Comparison of ENCODE assay signal across 8 cellular contexts in the genomic region with DNA sequence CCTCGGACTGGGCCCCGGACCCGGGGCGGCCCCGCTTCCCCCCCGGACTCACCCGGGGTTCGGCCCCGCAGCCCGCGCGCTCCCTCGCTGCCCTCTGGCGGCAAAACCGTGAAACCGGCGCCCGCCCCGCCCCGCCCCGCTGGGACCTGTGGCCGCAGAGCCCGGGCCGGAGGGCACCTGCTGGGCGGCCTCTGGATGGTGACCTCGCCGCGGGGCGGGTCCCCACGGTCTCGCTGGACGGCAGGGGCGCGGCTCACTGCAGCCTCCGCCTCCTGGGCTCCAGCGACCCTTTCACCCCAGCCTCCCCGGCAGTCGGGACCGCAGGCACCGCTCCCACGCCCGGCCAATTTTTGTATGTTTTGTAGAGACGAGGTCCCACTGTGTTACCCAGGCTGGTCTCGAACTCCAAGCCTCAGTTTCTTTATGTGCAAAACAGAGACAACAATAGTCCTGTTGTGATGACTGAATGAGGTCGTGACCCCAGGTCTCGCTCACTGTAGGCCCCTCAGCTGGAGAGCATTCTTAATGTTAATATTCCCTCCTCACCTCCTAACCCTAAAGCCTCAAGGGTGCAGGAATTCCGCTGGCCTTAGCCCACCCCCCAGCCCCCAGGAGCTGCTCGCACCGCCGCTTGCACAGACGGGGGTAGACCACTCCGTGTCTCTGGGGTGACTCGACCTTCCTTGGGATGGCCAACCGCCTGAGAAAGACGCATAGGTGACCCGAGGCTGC. TPM values are rescaled to one million over a fixed set of nuclear protein-coding genes. Genes with fewer than 3 reads are reported as not detected.
DNase-seq lines count a peak whose midpoint lies in the region; ATAC-seq, FAIRE-seq and TF ChIP-seq lines count a peak whose summit lies in the region.

No MANE protein-coding gene starts in this region.

- peak; percentile 45 for TF ChIP-seq CTCF in AG04450 (IDR thresholded peaks at IDR 0.05; ENCODE audit: low read depth, low read length)
- peak; percentile 48 to 76 (median 69) for TF ChIP-seq CTCF in H1 (IDR thresholded peaks at IDR 0.05; ENCODE audit: control extremely low read depth in 1 of 3, insufficient read depth in 1 of 3, low read depth in 1 of 3, low read length in 3 of 3)
- peak; percentile 86 for TF ChIP-seq CTCF in mucosa of descending colon (IDR thresholded peaks at IDR 0.05)

- no peaks in the 10 kb centered on the region for H3K79me1 ChIP-seq in H1 (ENCODE audit: low read depth, low read length)

- POLR2A ChIA-PET in AG04450 (lab: Yijun Ruan, JAX) (no interaction called here), H1 (lab: Charles Lee; ENCODE audit: partially characterized antibody) (no interaction called here)

- TF ChIP-seq RAD21 in H1 (IDR thresholded peaks at IDR 0.05 in 1 of 2, conservative IDR thresholded peaks at IDR 0.05 in 1 of 2; ENCODE audit: low read depth in 2 of 2, low read length in 2 of 2) = peak; percentile 61 to 81

- no peak overlapping the region for H4K5ac ChIP-seq in H1 (ENCODE audit: insufficient read length, low read depth, low read length)

- no peak overlapping the region for H2BK15ac ChIP-seq in H1 (ENCODE audit: low read length)

- H2BK120ac ChIP-seq in H1 (replicated peaks; ENCODE audit: low read depth, low read length) = no peak overlapping the region

- 0 out of 3 replicates have a peak, but pooled peaks of 1 of the 2 experiments have one; percentile 24 for TF ChIP-seq EP300 in H1 (IDR thresholded peaks at IDR 0.05; ENCODE audit: borderline replicate concordance in 1 of 2, low read depth in 2 of 2, low read length in 2 of 2)

- H2BK20ac ChIP-seq in H1 (ENCODE audit: low read length) = no peak overlapping the region

- H3K36me3 ChIP-seq in H1 (ENCODE audit: control insufficient read depth in 2 of 4, insufficient read depth in 4 of 4, low read length in 3 of 4) (no peaks in the 10 kb centered on the region), mucosa of descending colon (ENCODE audit: low read depth) (no peaks in the 10 kb centered on the region)

- CTCF ChIA-PET in AG04450 (lab: Charles Lee) (interaction anchor here (0.6 to 1.9 kb wide), 8 partner anchors 8 to 364 kb away, joined by 3 to 16 read pairs (median 4); no protein-coding TSS in a partner anchor), H1 (lab: Charles Lee; ENCODE audit: partially characterized antibody) (interaction anchor here (0.6 to 2.5 kb wide), 22 partner anchors 10 to 315 kb away, joined by 3 to 15 read pairs (median 4); no protein-coding TSS in a partner anchor)

- no peak overlapping the region for H2BK5ac ChIP-seq in H1 (ENCODE audit: low read depth, low read length)

- ATAC-seq in GM18867 (IDR thresholded peaks at IDR 0.05; ENCODE audit: unreplicated experiment) (peak; percentile 66), mucosa of descending colon (peak; percentile 91), HG03439 (IDR thresholded peaks at IDR 0.05; ENCODE audit: unreplicated experiment) (no peak)

- H3K4me2 ChIP-seq in H1 (ENCODE audit: insufficient read depth in 1 of 2, low read depth in 2 of 2, low read length in 2 of 2) = peak overlapping the region; percentile 21 to 64

- intact Hi-C loops in mucosa of descending colon (cut with DNase I, micrococcal nuclease) = no loop called here

- H3K18ac ChIP-seq in H1 (ENCODE audit: extremely low read depth, low read length) = no peak overlapping the region

- H3K4ac ChIP-seq in H1 (replicated peaks; ENCODE audit: insufficient read length, low read depth, low read length) = no peak overlapping the region

- H4K8ac ChIP-seq in H1 (ENCODE audit: extremely low read depth, insufficient read depth, low read length) = no peak overlapping the region; the same call in 1 of the 2 replicates

- no peak overlapping the region for H4K91ac ChIP-seq in H1 (replicated peaks; ENCODE audit: insufficient read length, low read length)

- no peak for TF ChIP-seq POLR2A in H1 (IDR thresholded peaks at IDR 0.05; ENCODE audit: control extremely low read depth in 1 of 2, low read depth in 2 of 2, low read length in 2 of 2)

- H3K23ac ChIP-seq in H1 (ENCODE audit: insufficient read length) = no peak overlapping the region

- no peak overlapping the region for H2AK5ac ChIP-seq in H1 (ENCODE audit: low read depth, low read length)

- no peak overlapping the region for H3K27ac ChIP-seq in AG04450 (ENCODE audit: low read depth, low read length)
- no peak overlapping the region for H3K27ac ChIP-seq in H1 (ENCODE audit: low read depth, low read length)

- peak overlapping the region in 1 of 4 experiments; percentile 37; a peak in 1 of 7 replicates for H3K9ac ChIP-seq in H1 (replicated peaks in 1 of 4; ENCODE audit: extremely low read depth in 1 of 4, low read depth in 3 of 4, low read length in 3 of 4)

- FAIRE-seq in H1 (lab: Jason Lieb, UNC) = no peak

- H3K4me3 ChIP-seq in AG04450 (ENCODE audit: low read depth, low read length) (peak overlapping the region; percentile 48; the same call in 1 of the 2 replicates), H1 (ENCODE audit: extremely low read depth in 1 of 4, insufficient read depth in 2 of 4, low read depth in 3 of 4, low read length in 4 of 4) (peak overlapping the region; percentile 2 to 58 (median 22); a peak in 6 of 8 replicates), mucosa of descending colon (peak overlapping the region; percentile 36)

- H2AFZ ChIP-seq in H1 (ENCODE audit: low read length) = no peak overlapping the region

- no peak overlapping the region for H2BK12ac ChIP-seq in H1 (ENCODE audit: low read depth, low read length)

- DNase-seq in AG04450 (ENCODE audit: low read depth, low spot score) = no peak
- peak; percentile 27 to 34 for DNase-seq in NCI-H1930 (lab: John Stamatoyannopoulos, UW)
- peak; percentile 92 for DNase-seq in activated CD8-positive, alpha-beta memory T cell treated with anti-CD3 and anti-CD28 coated beads for 24 hours
- DNase-seq in H1 (ENCODE audit: low read depth in 1 of 2, low spot score in 2 of 2) = peak in 1 of 2 experiments; percentile 92
- DNase-seq in mucosa of descending colon = peak; percentile 85 to 93 (median 87)
- DNase-seq in stimulated activated CD8-positive, alpha-beta memory T cell treated with anti-CD3 and anti-CD28 coated beads, Interleukin-7, amount 100 ng/mL, for 48 hours (ENCODE audit: extremely low read depth in 1 of 2, low read depth in 1 of 2) = peak; percentile 42 to 43

- 17% methylated on average over 21 of the region's 56 CpGs; no CpG with 5 or more reads in 1 of the 2 experiments for WGBS in H1 (ENCODE audit: extremely low coverage in 1 of 2, insufficient coverage in 1 of 2, insufficient read length in 1 of 2, insufficient replicate concordance in 2 of 2, low coverage in 1 of 2, low lambda C conversion rate in 2 of 2, missing lambda C conversion rate in 1 of 2), 2 experiments

- H3K27me3 ChIP-seq in AG04450 (ENCODE audit: control insufficient read depth, insufficient read depth, low read length) (peaks cover 13% of the 10 kb centered on the region), H1 (replicated peaks in 1 of 4; ENCODE audit: control insufficient read depth in 3 of 4, extremely low read depth in 1 of 4, insufficient read depth in 3 of 4, low read length in 3 of 4) (peaks cover 9 to 24% (median 22%) of the 10 kb centered on the region in 4 experiments)

- H3K79me2 ChIP-seq in H1 (ENCODE audit: control insufficient read depth in 1 of 2, insufficient read depth in 2 of 2, low read length in 2 of 2) = no peaks in the 10 kb centered on the region

- peaks cover 5 to 26% (median 18%) of the 10 kb centered on the region in 4 experiments; a peak in 6 of 7 replicates for H3K4me1 ChIP-seq in H1 (replicated peaks in 1 of 4; ENCODE audit: control insufficient read depth in 3 of 4, insufficient read depth in 4 of 4, low read length in 3 of 4)
- H3K4me1 ChIP-seq in mucosa of descending colon (ENCODE audit: low read depth) = peaks cover 7% of the 10 kb centered on the region

- peaks cover 7% of the 10 kb centered on the region; the same call in 1 of the 2 replicates for H3K23me2 ChIP-seq in H1 (ENCODE audit: low read depth, low read length)

- H4K20me1 ChIP-seq in H1 (replicated peaks in 1 of 2; ENCODE audit: control insufficient read depth in 1 of 2, insufficient read depth in 2 of 2, low read length in 2 of 2) = no peaks in the 10 kb centered on the region

- H3K9me3 ChIP-seq in AG04450 (ENCODE audit: control insufficient read depth, insufficient read depth, low read length) = no peaks in the 10 kb centered on the region; the same call in 1 of the 2 replicates
- peaks cover 0 to 5% of the 10 kb centered on the region in 2 experiments; a peak in 1 of 4 replicates for H3K9me3 ChIP-seq in H1 (ENCODE audit: insufficient read depth in 2 of 2, low read depth in 1 of 2, low read length in 1 of 2)
- no peaks in the 10 kb centered on the region for H3K9me3 ChIP-seq in mucosa of descending colon

- H3K14ac ChIP-seq in H1 (ENCODE audit: insufficient read length) = no peak overlapping the region

- H3K56ac ChIP-seq in H1 (replicated peaks; ENCODE audit: insufficient read length, low read depth, low read length) = no peak overlapping the region

TF ChIP-seq in H1, 55 proteins besides CTCF, POLR2A, EP300 and RAD21 (continues in another document):
- TF ChIP-seq CEBPB (IDR thresholded peaks at IDR 0.05; ENCODE audit: low read depth, low read length) = no peak

RNA-seq across cellular contexts. Expression of a gene that starts 33.7 kb away (rescaled TPM):
- polyA plus RNA-seq in AG04450 (2011; rRNA removed) = 1.3 and 1.5 TPM in 2 replicates
- polyA minus RNA-seq in AG04450 (2011; rRNA and poly(A)+ RNA removed) = 0.46 and 1.8 TPM in 2 replicates
- 5.6 and 6.1 TPM in 2 replicates for total RNA-seq in H1 (2021; fragmentation: NEBNext Ultra II Directional; extraction: Animal tissue kit (Norgen Biotek cat#: 25700))
- polyA plus RNA-seq in H1 (2011; rRNA removed) = 5.8 and 10.7 TPM in 2 replicates
- 6.1 TPM for polyA plus RNA-seq in H1 (2011; cell fraction: cytosol; rRNA removed)
- 8.3 TPM for polyA plus RNA-seq in H1 (2011; cell fraction: nucleus; rRNA removed)
- 4.1 to 6.5 TPM (median 4.9 TPM) in 4 replicates for polyA plus RNA-seq in H1 (2012, experiment 1 of 2)
- 6.6 TPM for polyA plus RNA-seq in H1 (2012, experiment 2 of 2)
- polyA plus RNA-seq in H1 (2013, experiment 1 of 2) = 3.9 TPM
- polyA plus RNA-seq in H1 (2013, experiment 2 of 2) = 4.0 TPM
- polyA minus RNA-seq in H1 (2011; rRNA and poly(A)+ RNA removed) = 2.3 and 2.7 TPM in 2 replicates
- 4.3 TPM for polyA minus RNA-seq in H1 (2011; cell fraction: cytosol; rRNA and poly(A)+ RNA removed)
- polyA minus RNA-seq in H1 (2011; cell fraction: nucleus; rRNA and poly(A)+ RNA removed) = 9.9 TPM
- total RNA-seq in mucosa of descending colon = 10 to 100 TPM; 24.0 to 44.1 (median 36.7) TPM

RNA-seq across cellular contexts. Expression of a gene that starts 59.4 kb away (rescaled TPM):
- 10.5 and 13.5 TPM in 2 replicates for polyA plus RNA-seq in AG04450 (2011; rRNA removed)
- polyA minus RNA-seq in AG04450 (2011; rRNA and poly(A)+ RNA removed) = 11.5 and 12.3 TPM in 2 replicates
- total RNA-seq in H1 (2021; fragmentation: NEBNext Ultra II Directional; extraction: Animal tissue kit (Norgen Biotek cat#: 25700)) = 56.5 and 58.4 TPM in 2 replicates
- 9.4 and 11.6 TPM in 2 replicates for polyA plus RNA-seq in H1 (2011; rRNA removed)
- 10.8 TPM for polyA plus RNA-seq in H1 (2011; cell fraction: cytosol; rRNA removed)
- polyA plus RNA-seq in H1 (2011; cell fraction: nucleus; rRNA removed) = 9.3 TPM
- polyA plus RNA-seq in H1 (2012, experiment 1 of 2) = 22.5 to 28.3 TPM (median 25.2 TPM) in 4 replicates
- 23.8 TPM for polyA plus RNA-seq in H1 (2012, experiment 2 of 2)
- 42.9 TPM for polyA plus RNA-seq in H1 (2013, experiment 1 of 2)
- polyA plus RNA-seq in H1 (2013, experiment 2 of 2) = 45.8 TPM
- 8.4 and 9.3 TPM in 2 replicates for polyA minus RNA-seq in H1 (2011; rRNA and poly(A)+ RNA removed)
- polyA minus RNA-seq in H1 (2011; cell fraction: cytosol; rRNA and poly(A)+ RNA removed) = 13.5 TPM
- polyA minus RNA-seq in H1 (2011; cell fraction: nucleus; rRNA and poly(A)+ RNA removed) = 6.2 TPM
- 10 to 100 TPM in 1 of 3 donors, 1 to 10 TPM in 2; 3.7 to 21.8 (median 5.6) TPM for total RNA-seq in mucosa of descending colon
